Comparison of ENCODE assay signal across 1 cellular context in the genomic region with DNA sequence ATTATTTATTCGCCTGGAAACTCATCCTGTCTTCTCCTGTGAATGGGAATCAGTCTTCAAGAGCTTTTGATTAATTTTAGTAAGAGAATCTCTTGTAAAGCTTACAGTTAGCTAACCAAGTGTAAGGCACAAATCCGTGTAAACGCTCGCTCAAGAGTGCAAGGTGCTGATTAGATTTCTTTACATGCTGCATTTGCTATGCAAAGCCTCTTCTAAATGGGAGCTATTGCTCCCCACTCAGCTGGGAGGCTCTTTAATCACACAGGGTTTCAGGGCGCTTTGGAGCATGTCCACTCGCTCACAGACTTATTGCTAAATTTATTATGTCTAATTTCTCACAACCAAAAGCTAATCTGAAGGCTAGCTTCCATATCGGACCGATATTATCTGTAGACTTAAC.
TF ChIP-seq lines count a peak whose summit lies in the region.

No MANE protein-coding gene starts in this region.

TF ChIP-seq in IMR-90, 13 proteins besides CTCF, POLR2A, EP300 and RAD21 (continued from another document):
- TF ChIP-seq MXI1 (IDR thresholded peaks at IDR 0.05; ENCODE audit: borderline replicate concordance, low read depth, low read length) (no peak), CHD1 (IDR thresholded peaks at IDR 0.05; ENCODE audit: low read depth, low read length) (no peak), MAFK (IDR thresholded peaks at IDR 0.05; ENCODE audit: low read depth, low read length) (no peak), CEBPB (IDR thresholded peaks at IDR 0.05; ENCODE audit: low read depth, low read length) (no peak)
